In genomic region chr5:87300176-87300575, GRCh38 we compare ENCODE assay signal across 22 cellular contexts. TPM values are rescaled to one million over a fixed set of nuclear protein-coding genes. Genes with fewer than 3 reads are reported as not detected.
DNase-seq lines count a peak whose midpoint lies in the region; FAIRE-seq and TF ChIP-seq lines count a peak whose summit lies in the region.
"Had no signal": no experiment of that assay in that cellular context is flagged by ENCODE, and none has a peak within 500 bp of the region (broad histone marks: within the 10 kb centered on the region; RNA-seq: fewer than 3 reads in every experiment).

No MANE protein-coding gene starts in this region.

- POLR2A ChIA-PET in activated CD4-positive, alpha-beta memory T cell treated with anti-CD3 and anti-CD28 coated beads, Interleukin-2, amount 10 ng/mL, durations not matched to agents 7 days and 5 days (lab: Charles Lee): interaction anchor here (0.6 to 1.0 kb wide), 2 partner anchors 28 to 33 kb away, joined by 3 read pairs; no protein-coding TSS in a partner anchor

- in situ Hi-C loops in ACHN (cut with HindIII; ENCODE audit: low pct_ligation_motif_present, low pct_unique_long_range_greater_than_20kb, low sequenced_read_pairs) (no loop called here), brain microvascular endothelial cell (cut with HindIII; ENCODE audit: low pct_ligation_motif_present, low sequenced_read_pairs) (no loop called here)

- CTCF ChIA-PET in activated CD4-positive, alpha-beta memory T cell treated with anti-CD3 and anti-CD28 coated beads, Interleukin-2, amount 10 ng/mL, durations not matched to agents 7 days and 5 days (lab: Charles Lee): interaction anchor here (0.6 to 1.1 kb wide), 3 partner anchors 32 to 183 kb away, joined by 3 read pairs; partner anchors contain the start of gene RASA1

- H3K4me1 ChIP-seq in kidney (ENCODE audit: control insufficient read depth in 1 of 2, insufficient read depth in 1 of 2, low read depth in 1 of 2, low read length in 2 of 2): peaks cover 3 to 5% of the 10 kb centered on the region in 2 donors
- H3K4me1 ChIP-seq: parathyroid adenoma had no signal

- no peak overlapping the region for H3K9ac ChIP-seq in kidney (ENCODE audit: low read length in 2 of 2)
- H3K9ac ChIP-seq: BLaER1, parathyroid adenoma had no signal

- H3K4me1 Mint-ChIP-seq in activated CD4-positive, alpha-beta memory T cell treated with anti-CD3 and anti-CD28 coated beads, Interleukin-2, amount 10 ng/mL, durations not matched to agents 7 days and 5 days: peaks cover 56% of the 10 kb centered on the region
- H3K4me1 Mint-ChIP-seq: nephron had no signal

- intact Hi-C loops in kidney (cut with DNase I): no loop called here

- peaks cover 2% of the 10 kb centered on the region for H3K9me3 Mint-ChIP-seq in activated CD4-positive, alpha-beta memory T cell treated with anti-CD3 and anti-CD28 coated beads, Interleukin-2, amount 10 ng/mL, durations not matched to agents 7 days and 5 days
- H3K9me3 Mint-ChIP-seq: stimulated activated naive CD8-positive, alpha-beta T cell treated with anti-CD3 and anti-CD28 coated beads, Interleukin-15, Interleukin-2, amounts not matched to agents 100 ng/mL and 50 ng/mL, for 24 hours had no signal

- peaks cover 35% of the 10 kb centered on the region for H3K36me3 Mint-ChIP-seq in activated CD4-positive, alpha-beta memory T cell treated with anti-CD3 and anti-CD28 coated beads, Interleukin-2, amount 10 ng/mL, durations not matched to agents 7 days and 5 days (ENCODE audit: low read depth)

- H3K27me3 ChIP-seq in brain microvascular endothelial cell (replicated peaks): no peaks in the 10 kb centered on the region
- H3K27me3 ChIP-seq: BLaER1, vagina had no signal

- no peaks in the 10 kb centered on the region for H3K9me3 ChIP-seq in kidney (ENCODE audit: control insufficient read depth in 1 of 2, low read length in 2 of 2)
- H3K9me3 ChIP-seq: left ventricle myocardium inferior, vagina had no signal

- FAIRE-seq in kidney (lab: Jason Lieb, UNC): no peak

- H3K4me3 Mint-ChIP-seq in activated CD4-positive, alpha-beta memory T cell treated with anti-CD3 and anti-CD28 coated beads, Interleukin-2, amount 10 ng/mL, durations not matched to agents 7 days and 5 days: no peak overlapping the region
- H3K4me3 Mint-ChIP-seq: activated naive CD4-positive, alpha-beta T cell treated with anti-CD3 and anti-CD28 coated beads, Interleukin-2, amount 10 ng/mL, durations not matched to agents 7 days and 5 days; activated T-helper 1 cell treated with anti-CD3 and anti-CD28 coated beads, Interleukin-12 subunit alpha, Interleukin-12 subunit beta, Interleukin-2, Interleukin-4 antibody, amounts not matched to agents 30 ng/mL and 10 ng/mL and 1 ng/mL, durations not matched to agents 14 hours and 24 hours and 36 hours; nephron; stimulated activated naive CD8-positive, alpha-beta T cell treated with anti-CD3 and anti-CD28 coated beads, Interleukin-15, Interleukin-2, amounts not matched to agents 100 ng/mL and 50 ng/mL, for 24 hours; T-helper 17 cell had no signal

- H3K36me3 ChIP-seq in brain microvascular endothelial cell (replicated peaks): peaks cover 10% of the 10 kb centered on the region
- H3K36me3 ChIP-seq in kidney (ENCODE audit: control insufficient read depth in 1 of 2, insufficient read depth in 2 of 2, low read length in 2 of 2): no peaks in the 10 kb centered on the region

- no peaks in the 10 kb centered on the region for H3K27me3 Mint-ChIP-seq in activated CD4-positive, alpha-beta memory T cell treated with anti-CD3 and anti-CD28 coated beads, Interleukin-2, amount 10 ng/mL, durations not matched to agents 7 days and 5 days
- H3K27me3 Mint-ChIP-seq: activated naive CD4-positive, alpha-beta T cell treated with anti-CD3 and anti-CD28 coated beads, Interleukin-2, amount 10 ng/mL, durations not matched to agents 7 days and 5 days; stimulated activated naive CD8-positive, alpha-beta T cell treated with anti-CD3 and anti-CD28 coated beads, Interleukin-15, Interleukin-2, amounts not matched to agents 100 ng/mL and 50 ng/mL, for 24 hours; T-helper 17 cell had no signal

- DNase-seq in ACHN (peak; percentile 39), HK-2 (ENCODE audit: unreplicated experiment) (peak; percentile 20), brain microvascular endothelial cell (no peak), kidney (peak; percentile 34), cerebellum (ENCODE audit: low spot score) (no peak), cerebellar cortex (ENCODE audit: low spot score) (no peak)
- no peak for DNase-seq in activated CD4-positive, alpha-beta memory T cell treated with anti-CD3 and anti-CD28 coated beads, Interleukin-2, amount 10 ng/mL, durations not matched to agents 7 days and 5 days
- DNase-seq in stimulated activated CD4-positive, alpha-beta T cell treated with anti-CD3 and anti-CD28 coated beads, Interleukin-2, amount 100 ng/mL, for 24 hours: no peak
- DNase-seq: activated naive CD4-positive, alpha-beta T cell treated with anti-CD3 and anti-CD28 coated beads, Interleukin-2, amount 10 ng/mL, durations not matched to agents 7 days and 5 days; left ventricle myocardium inferior; midbrain; NCI-H1436; NCI-H2107; NCI-H446; right cardiac atrium; T-helper 17 cell had no signal

- H3K27ac ChIP-seq in brain microvascular endothelial cell: peak overlapping the region; percentile 75
- H3K27ac ChIP-seq in kidney (ENCODE audit: low read depth in 2 of 2, low read length in 2 of 2): no peak overlapping the region
- H3K27ac ChIP-seq: BLaER1, left ventricle myocardium inferior, parathyroid adenoma, vagina had no signal

- H3K4me3 ChIP-seq in brain microvascular endothelial cell (ENCODE audit: low read depth, low read length) (no peak overlapping the region), kidney (ENCODE audit: low read length in 2 of 2) (no peak overlapping the region)
- H3K4me3 ChIP-seq: BLaER1, left ventricle myocardium inferior, vagina had no signal

- no peak overlapping the region for H3K27ac Mint-ChIP-seq in activated CD4-positive, alpha-beta memory T cell treated with anti-CD3 and anti-CD28 coated beads, Interleukin-2, amount 10 ng/mL, durations not matched to agents 7 days and 5 days
- H3K27ac Mint-ChIP-seq: activated naive CD4-positive, alpha-beta T cell treated with anti-CD3 and anti-CD28 coated beads, Interleukin-2, amount 10 ng/mL, durations not matched to agents 7 days and 5 days; nephron; stimulated activated naive CD8-positive, alpha-beta T cell treated with anti-CD3 and anti-CD28 coated beads, Interleukin-15, Interleukin-2, amounts not matched to agents 100 ng/mL and 50 ng/mL, for 24 hours; T-helper 17 cell had no signal

- no peak for TF ChIP-seq CTCF in brain microvascular endothelial cell (IDR thresholded peaks at IDR 0.05; ENCODE audit: low read depth, low read length, missing control alignments)
- no peak for TF ChIP-seq CTCF in kidney (IDR thresholded peaks at IDR 0.05; ENCODE audit: borderline replicate concordance, extremely low read depth, insufficient read depth)

RNA-seq across cellular contexts. Expression of gene RASA1, which starts 32.5 kb away (rescaled TPM):
- total RNA-seq in kidney: 25.5 TPM
- 9.9 TPM for polyA plus RNA-seq in kidney (ENCODE audit: insufficient read depth, low read depth, low replicate concordance)
- total RNA-seq in cerebellum: 46.8 TPM
- total RNA-seq in activated CD4-positive, alpha-beta memory T cell treated with anti-CD3 and anti-CD28 coated beads, Interleukin-2, amount 10 ng/mL, durations not matched to agents 7 days and 5 days: 10 to 100 TPM; 22.5 to 23.5 TPM

Comparison
In these comparisons a context has a peak if more than half of its experiments do, and no peak if none do; other contexts are left out.
1. DNase-seq: peak in ACHN (single experiment), HK-2 (single experiment) and kidney (single experiment); none in brain microvascular endothelial cell (single experiment), cerebellum (single experiment), activated CD4-positive, alpha-beta memory T cell treated with anti-CD3 and anti-CD28 coated beads, Interleukin-2, amount 10 ng/mL, durations not matched to agents 7 days and 5 days (single experiment), cerebellar cortex (single experiment) and stimulated activated CD4-positive, alpha-beta T cell treated with anti-CD3 and anti-CD28 coated beads, Interleukin-2, amount 100 ng/mL, for 24 hours (0 of 2).